Comparison of ENCODE assay signal across 20 cellular contexts in genomic region chr6:37288247-37288646, GRCh38. TPM values are rescaled to one million over a fixed set of nuclear protein-coding genes. Genes with fewer than 3 reads are reported as not detected.
"Had no signal": no experiment of that assay in that cellular context is flagged by ENCODE, and none has a peak within 500 bp of the region (broad histone marks: within the 10 kb centered on the region; RNA-seq: fewer than 3 reads in every experiment).

No MANE protein-coding gene starts in this region.

- H3K4me3 Mint-ChIP-seq: activated CD4-positive, alpha-beta memory T cell treated with anti-CD3 and anti-CD28 coated beads for 36 hours; activated T-cell treated with anti-CD3 and anti-CD28 coated beads, Interleukin-2, amount 50 U/mL, for 4 hours; natural killer cell had no signal

- ATAC-seq: activated T-cell treated with anti-CD3 and anti-CD28 coated beads, Interleukin-2, amount 50 U/mL, for 4 hours; left ventricle myocardium superior; natural killer cell had no signal

- H3K9me3 Mint-ChIP-seq: activated CD4-positive, alpha-beta memory T cell treated with anti-CD3 and anti-CD28 coated beads for 36 hours; activated naive CD8-positive, alpha-beta T cell treated with anti-CD3 and anti-CD28 coated beads, Interleukin-2, amount 10 ng/mL, durations not matched to agents 7 days and 5 days; activated T-cell treated with anti-CD3 and anti-CD28 coated beads, Interleukin-2, amount 50 U/mL, for 4 hours; natural killer cell had no signal

- H3K27ac Mint-ChIP-seq: activated CD4-positive, alpha-beta memory T cell treated with anti-CD3 and anti-CD28 coated beads for 36 hours; natural killer cell had no signal

- H3K27me3 Mint-ChIP-seq: activated CD4-positive, alpha-beta memory T cell treated with anti-CD3 and anti-CD28 coated beads for 36 hours; activated naive CD8-positive, alpha-beta T cell treated with anti-CD3 and anti-CD28 coated beads, Interleukin-2, amount 10 ng/mL, durations not matched to agents 7 days and 5 days had no signal

- DNase-seq: activated CD4-positive, alpha-beta memory T cell treated with anti-CD3 and anti-CD28 coated beads for 36 hours; activated CD4-positive, alpha-beta T cell treated with anti-CD3 and anti-CD28 coated beads for 1 hour; activated effector memory CD4-positive, alpha-beta T cell treated with anti-CD3 and anti-CD28 coated beads, Interleukin-2, amount 50 U/mL, for 16 hours; activated naive CD8-positive, alpha-beta T cell treated with anti-CD3 and anti-CD28 coated beads, Interleukin-2, amount 10 ng/mL, durations not matched to agents 7 days and 5 days; activated T-cell treated with anti-CD3 and anti-CD28 coated beads, Interleukin-2, amount 50 U/mL, for 4 hours; cerebellar nuclear complex; effector memory CD4-positive, alpha-beta T cell; foreskin fibroblast; kidney glomerular epithelial cell; left ventricle myocardium superior; mesendoderm; natural killer cell; nucleus accumbens; stimulated activated CD4-positive, alpha-beta T cell treated with anti-CD3 and anti-CD28 coated beads, Interleukin-4, amount 100 ng/mL, for 4 hours; stimulated activated CD8-positive, alpha-beta memory T cell treated with anti-CD3 and anti-CD28 coated beads, Interleukin-4, amount 100 ng/mL, for 48 hours; stimulated activated naive CD4-positive, alpha-beta T cell treated with Interleukin-2 at 50 U/mL for 16 hours; SW 1271; T-helper 9 cell; transverse colon had no signal

RNA-seq across cellular contexts. Expression of gene TMEM217, which starts 30.3 kb away (rescaled TPM):
- total RNA-seq: ascending aorta, left ventricle myocardium superior had no signal
